Comparison of ENCODE assay signal across 15 cellular contexts in genomic region chr14:91330846-91331245, GRCh38.
A peak's percentile ranks its signal among the peaks of the same experiment; 100 is the strongest.
DNase-seq lines count a peak whose midpoint lies in the region; ATAC-seq and TF ChIP-seq lines count a peak whose summit lies in the region.
"Had no signal": no experiment of that assay in that cellular context is flagged by ENCODE, and none has a peak within 500 bp of the region (broad histone marks: within the 10 kb centered on the region; RNA-seq: fewer than 3 reads in every experiment).

No MANE protein-coding gene starts in this region.

- intact Hi-C loops in activated T-helper 1 cell treated with anti-CD3 and anti-CD28 coated beads, Interleukin-12 subunit alpha, Interleukin-12 subunit beta, Interleukin-2, Interleukin-4 antibody, amounts not matched to agents 30 ng/mL and 10 ng/mL and 1 ng/mL, durations not matched to agents 14 hours and 24 hours and 36 hours (cut with micrococcal nuclease), result no loop called here
- intact Hi-C loops in naive thymus-derived CD4-positive, alpha-beta T cell (cut with micrococcal nuclease), result no loop called here

- H4K20me1 ChIP-seq in BLaER1 treated with 17β-estradiol and CSF1 and Interleukin-3, amounts not matched to agents 10 nM and 100 nM, result peaks cover 0 to 54% (median 6%) of the 10 kb centered on the region in 11 experiments; a peak in 9 of 22 replicates

- DNase-seq in GM19238 (ENCODE audit: insufficient read length, low spot score) (peak; percentile 48), WERI-Rb-1 (no peak), NCI-H187 treated with DMSO at 0.1 percent for 48 hours (lab: John Stamatoyannopoulos, UW) (no peak), OCI-M2 (lab: John Stamatoyannopoulos, UW; ENCODE audit: unreplicated experiment) (no peak)
- no peak for DNase-seq in activated T-helper 1 cell treated with anti-CD3 and anti-CD28 coated beads, Interleukin-12 subunit alpha, Interleukin-12 subunit beta, Interleukin-2, Interleukin-4 antibody, amounts not matched to agents 30 ng/mL and 10 ng/mL and 1 ng/mL, durations not matched to agents 14 hours and 24 hours and 36 hours (ENCODE audit: low spot score)
- peak in 5 of 9 donors; percentile 32 to 49 (median 41) for DNase-seq in naive thymus-derived CD4-positive, alpha-beta T cell
- DNase-seq: activated CD8-positive, alpha-beta memory T cell treated with anti-CD3 and anti-CD28 coated beads, Interleukin-2, amount 50 U/mL, for 4 hours; body of pancreas; effector CD4-positive, alpha-beta T cell; foreskin fibroblast; NCI-H1092; NCI-H446; stimulated activated CD4-positive, alpha-beta T cell treated with anti-CD3 and anti-CD28 coated beads, Interleukin-2, amount 100 ng/mL, for 48 hours had no signal

- no peaks in the 10 kb centered on the region for H3K27me3 ChIP-seq in BLaER1 treated with 17β-estradiol and CSF1 and Interleukin-3, amounts not matched to agents 10 nM and 100 nM
- H3K27me3 ChIP-seq in naive thymus-derived CD4-positive, alpha-beta T cell (ENCODE audit: control insufficient read depth in 2 of 2, insufficient read depth in 2 of 2, low read length in 2 of 2), result no peaks in the 10 kb centered on the region
- H3K27me3 ChIP-seq in WERI-Rb-1 (ENCODE audit: insufficient read depth, low read depth, severe bottlenecking), result no peaks in the 10 kb centered on the region
- H3K27me3 ChIP-seq: body of pancreas had no signal

- peak; percentile 80 for ATAC-seq in naive thymus-derived CD4-positive, alpha-beta T cell
- ATAC-seq in GM19455 (IDR thresholded peaks at IDR 0.05; ENCODE audit: unreplicated experiment), result no peak
- ATAC-seq: body of pancreas had no signal

- peak overlapping the region in 8 of 11 experiments; percentile 3 to 50 (median 26); a peak in 11 of 22 replicates for H3K9ac ChIP-seq in BLaER1 treated with 17β-estradiol and CSF1 and Interleukin-3, amounts not matched to agents 10 nM and 100 nM

- peak overlapping the region; percentile 47 to 85 (median 72) for H3K4me2 ChIP-seq in BLaER1 treated with 17β-estradiol and CSF1 and Interleukin-3, amounts not matched to agents 10 nM and 100 nM

- H3K4me1 ChIP-seq in BLaER1 treated with 17β-estradiol and CSF1 and Interleukin-3, amounts not matched to agents 10 nM and 100 nM, result peaks cover 35 to 86% (median 77%) of the 10 kb centered on the region in 10 experiments
- peaks cover 18 to 59% of the 10 kb centered on the region in 2 donors for H3K4me1 ChIP-seq in naive thymus-derived CD4-positive, alpha-beta T cell (ENCODE audit: control insufficient read depth in 2 of 2, insufficient read depth in 2 of 2, low read length in 2 of 2)

- H3K9me3 Mint-ChIP-seq in activated T-helper 1 cell treated with anti-CD3 and anti-CD28 coated beads, Interleukin-12 subunit alpha, Interleukin-12 subunit beta, Interleukin-2, Interleukin-4 antibody, amounts not matched to agents 30 ng/mL and 10 ng/mL and 1 ng/mL, durations not matched to agents 14 hours and 24 hours and 36 hours, result no peaks in the 10 kb centered on the region
- H3K9me3 Mint-ChIP-seq in naive thymus-derived CD4-positive, alpha-beta T cell, result no peaks in the 10 kb centered on the region

- H3K27ac ChIP-seq in BLaER1 treated with 17β-estradiol and CSF1 and Interleukin-3, amounts not matched to agents 10 nM and 100 nM, result peak overlapping the region in 8 of 11 experiments; percentile 14 to 53 (median 34); a peak in 11 of 22 replicates
- peak overlapping the region; percentile 81 for H3K27ac ChIP-seq in naive thymus-derived CD4-positive, alpha-beta T cell (ENCODE audit: low read depth, low read length)
- no peak overlapping the region for H3K27ac ChIP-seq in WERI-Rb-1
- H3K27ac ChIP-seq: body of pancreas had no signal

- peaks cover 65% of the 10 kb centered on the region for H3K4me1 Mint-ChIP-seq in activated T-helper 1 cell treated with anti-CD3 and anti-CD28 coated beads, Interleukin-12 subunit alpha, Interleukin-12 subunit beta, Interleukin-2, Interleukin-4 antibody, amounts not matched to agents 30 ng/mL and 10 ng/mL and 1 ng/mL, durations not matched to agents 14 hours and 24 hours and 36 hours (ENCODE audit: low read depth)
- peaks cover 56 to 96% (median 89%) of the 10 kb centered on the region in 7 donors for H3K4me1 Mint-ChIP-seq in naive thymus-derived CD4-positive, alpha-beta T cell

- H3K27me3 Mint-ChIP-seq in activated T-helper 1 cell treated with anti-CD3 and anti-CD28 coated beads, Interleukin-12 subunit alpha, Interleukin-12 subunit beta, Interleukin-2, Interleukin-4 antibody, amounts not matched to agents 30 ng/mL and 10 ng/mL and 1 ng/mL, durations not matched to agents 14 hours and 24 hours and 36 hours (ENCODE audit: insufficient read depth), result no peaks in the 10 kb centered on the region
- no peaks in the 10 kb centered on the region for H3K27me3 Mint-ChIP-seq in naive thymus-derived CD4-positive, alpha-beta T cell

- peak overlapping the region; percentile 70 for H3K27ac Mint-ChIP-seq in activated T-helper 1 cell treated with anti-CD3 and anti-CD28 coated beads, Interleukin-12 subunit alpha, Interleukin-12 subunit beta, Interleukin-2, Interleukin-4 antibody, amounts not matched to agents 30 ng/mL and 10 ng/mL and 1 ng/mL, durations not matched to agents 14 hours and 24 hours and 36 hours
- H3K27ac Mint-ChIP-seq in naive thymus-derived CD4-positive, alpha-beta T cell, result peak overlapping the region; percentile 78 to 100 (median 99)

- TF ChIP-seq CTCF in WERI-Rb-1 (IDR thresholded peaks at IDR 0.05; ENCODE audit: low read depth, low read length), result no peak

- H3K36me3 Mint-ChIP-seq in activated T-helper 1 cell treated with anti-CD3 and anti-CD28 coated beads, Interleukin-12 subunit alpha, Interleukin-12 subunit beta, Interleukin-2, Interleukin-4 antibody, amounts not matched to agents 30 ng/mL and 10 ng/mL and 1 ng/mL, durations not matched to agents 14 hours and 24 hours and 36 hours (ENCODE audit: low read depth), result peaks cover 29% of the 10 kb centered on the region
- H3K36me3 Mint-ChIP-seq in naive thymus-derived CD4-positive, alpha-beta T cell, result peaks cover 4 to 34% (median 8%) of the 10 kb centered on the region in 5 donors

- POLR2A ChIA-PET in naive thymus-derived CD4-positive, alpha-beta T cell (lab: Charles Lee), result interaction anchor here (1.0 to 2.2 kb wide), 8 partner anchors 10 to 87 kb away, joined by 3 to 9 read pairs (median 5); partner anchors contain the start of gene CCDC88C

- peaks cover 9 to 75% (median 51%) of the 10 kb centered on the region in 11 experiments; a peak in 20 of 22 replicates for H3K36me3 ChIP-seq in BLaER1 treated with 17β-estradiol and CSF1 and Interleukin-3, amounts not matched to agents 10 nM and 100 nM
- peaks cover 12 to 83% (median 18%) of the 10 kb centered on the region in 3 experiments for H3K36me3 ChIP-seq in naive thymus-derived CD4-positive, alpha-beta T cell (ENCODE audit: control insufficient read depth in 2 of 3, insufficient read depth in 3 of 3, low read length in 3 of 3)
- peaks cover 74% of the 10 kb centered on the region for H3K36me3 ChIP-seq in WERI-Rb-1

- peak overlapping the region; percentile 31 for H3K4me3 Mint-ChIP-seq in activated T-helper 1 cell treated with anti-CD3 and anti-CD28 coated beads, Interleukin-12 subunit alpha, Interleukin-12 subunit beta, Interleukin-2, Interleukin-4 antibody, amounts not matched to agents 30 ng/mL and 10 ng/mL and 1 ng/mL, durations not matched to agents 14 hours and 24 hours and 36 hours
- H3K4me3 Mint-ChIP-seq in naive thymus-derived CD4-positive, alpha-beta T cell, result peak overlapping the region; percentile 34 to 75 (median 64)

- H3K9me3 ChIP-seq in BLaER1 treated with 17β-estradiol and CSF1 and Interleukin-3, amounts not matched to agents 10 nM and 100 nM (replicated peaks in 1 of 11), result no peaks in the 10 kb centered on the region
- H3K9me3 ChIP-seq in naive thymus-derived CD4-positive, alpha-beta T cell (ENCODE audit: control insufficient read depth in 2 of 3, low read length in 3 of 3), result no peaks in the 10 kb centered on the region
- no peaks in the 10 kb centered on the region for H3K9me3 ChIP-seq in WERI-Rb-1 (ENCODE audit: severe bottlenecking)
- H3K9me3 ChIP-seq: body of pancreas had no signal

- H3K4me3 ChIP-seq in BLaER1 treated with 17β-estradiol and CSF1 and Interleukin-3, amounts not matched to agents 10 nM and 100 nM, result peak overlapping the region in 1 of 10 experiments; percentile 24; a peak in 1 of 20 replicates
- no peak overlapping the region for H3K4me3 ChIP-seq in naive thymus-derived CD4-positive, alpha-beta T cell (ENCODE audit: low read length)
- H3K4me3 ChIP-seq in WERI-Rb-1 (ENCODE audit: low read depth, low read length), result no peak overlapping the region
- H3K4me3 ChIP-seq: body of pancreas had no signal

- CTCF ChIA-PET in naive thymus-derived CD4-positive, alpha-beta T cell (lab: Charles Lee), result interaction anchor here (1.0 kb wide), 1 partner anchor 85 kb away, joined by 4 read pairs; no protein-coding TSS in a partner anchor

Comparison
In these comparisons a context has a peak if more than half of its experiments do, and no peak if none do; other contexts are left out.
1. DNase-seq: peak in GM19238 (single experiment) and naive thymus-derived CD4-positive, alpha-beta T cell (5 of 9); none in activated T-helper 1 cell treated with anti-CD3 and anti-CD28 coated beads, Interleukin-12 subunit alpha, Interleukin-12 subunit beta, Interleukin-2, Interleukin-4 antibody, amounts not matched to agents 30 ng/mL and 10 ng/mL and 1 ng/mL, durations not matched to agents 14 hours and 24 hours and 36 hours (single experiment), WERI-Rb-1 (single experiment), NCI-H187 treated with DMSO at 0.1 percent for 48 hours (single experiment) and OCI-M2 (single experiment).